In genomic region chr1:8342325-8342724, GRCh38 we compare ENCODE assay signal across 1 cellular context.
TF ChIP-seq lines count a peak whose summit lies in the region.

No MANE protein-coding gene starts in this region.

TF ChIP-seq in GM23338, 12 proteins besides CTCF, POLR2A, EP300 and RAD21 (continued from another document):
- no peak for TF ChIP-seq EZH2 (IDR thresholded peaks at IDR 0.05; ENCODE audit: low read depth, unreplicated experiment)
- no peak for TF ChIP-seq ZNF462 (CRISPR knock-in tag; IDR thresholded peaks at IDR 0.05)
